Comparison of ENCODE assay signal across 19 cellular contexts in the genomic region with DNA sequence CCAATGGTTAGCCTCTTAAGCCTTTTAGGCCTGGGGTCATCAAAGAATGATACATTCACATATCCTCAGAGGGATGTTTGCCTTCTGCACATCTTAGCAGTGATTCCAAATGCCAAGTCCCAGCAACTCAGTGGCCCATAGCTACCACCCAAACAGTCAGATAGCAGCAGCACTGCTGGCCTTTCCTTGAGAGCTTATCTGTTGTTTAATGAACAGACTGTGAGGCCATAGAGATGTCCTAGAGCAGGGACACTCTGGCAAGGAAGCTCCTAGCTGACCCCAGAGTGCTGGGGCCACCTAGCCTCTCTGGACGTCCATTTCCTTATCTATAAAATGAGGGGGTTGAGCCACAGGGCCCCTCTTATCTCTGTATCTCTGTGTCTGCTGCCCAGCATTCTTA.
DNase-seq lines count a peak whose midpoint lies in the region; TF ChIP-seq lines count a peak whose summit lies in the region.
"Had no signal": no experiment of that assay in that cellular context is flagged by ENCODE, and none has a peak within 500 bp of the region (broad histone marks: within the 10 kb centered on the region; RNA-seq: fewer than 3 reads in every experiment).

No MANE protein-coding gene starts in this region.

- DNase-seq in Caco-2 = peak in 1 of 2 experiments; percentile 36
- DNase-seq in OCI-M1 (lab: John Stamatoyannopoulos, UW) = peak; percentile 18
- peak; percentile 3 to 51 for DNase-seq in erythroblast (lab: John Stamatoyannopoulos, UW)
- no peak for DNase-seq in tibial nerve (ENCODE audit: low spot score in 2 of 2)
- DNase-seq in DMS53 treated with DMSO at 0.1 percent for 48 hours (lab: John Stamatoyannopoulos, UW; ENCODE audit: unreplicated experiment) = no peak
- no peak for DNase-seq in activated naive CD4-positive, alpha-beta T cell treated with anti-CD3 and anti-CD28 coated beads, Interleukin-2, amount 10 ng/mL, durations not matched to agents 7 days and 5 days
- DNase-seq: 8988T; ACHN; C1 segment of cervical spinal cord; CD4-positive, alpha-beta memory T cell; COR-L47; DMS153; DMS79; EL; GF-D8; GOT3; HFFc6 had no signal

- H3K4me1 ChIP-seq in Caco-2 = peaks cover 17% of the 10 kb centered on the region
- H3K4me1 ChIP-seq in tibial nerve = no peaks in the 10 kb centered on the region
- H3K4me1 ChIP-seq: A549, HAP-1 had no signal

- H3K27ac Mint-ChIP-seq in Caco-2 (ENCODE audit: unreplicated experiment) = peak overlapping the region; percentile 77
- no peak overlapping the region for H3K27ac Mint-ChIP-seq in activated naive CD4-positive, alpha-beta T cell treated with anti-CD3 and anti-CD28 coated beads, Interleukin-2, amount 10 ng/mL, durations not matched to agents 7 days and 5 days
- H3K27ac Mint-ChIP-seq: CD4-positive, alpha-beta memory T cell; HFFc6 had no signal

- peaks cover 16% of the 10 kb centered on the region for H3K4me1 Mint-ChIP-seq in Caco-2 (ENCODE audit: low read depth, unreplicated experiment)
- no peaks in the 10 kb centered on the region for H3K4me1 Mint-ChIP-seq in activated naive CD4-positive, alpha-beta T cell treated with anti-CD3 and anti-CD28 coated beads, Interleukin-2, amount 10 ng/mL, durations not matched to agents 7 days and 5 days
- H3K4me1 Mint-ChIP-seq: CD4-positive, alpha-beta memory T cell had no signal

- peaks cover 16% of the 10 kb centered on the region for H3K9me3 Mint-ChIP-seq in Caco-2 (ENCODE audit: unreplicated experiment)
- H3K9me3 Mint-ChIP-seq in activated naive CD4-positive, alpha-beta T cell treated with anti-CD3 and anti-CD28 coated beads, Interleukin-2, amount 10 ng/mL, durations not matched to agents 7 days and 5 days = no peaks in the 10 kb centered on the region
- H3K9me3 Mint-ChIP-seq: HFFc6 had no signal

- 69 to 80% methylated on average over 1 of the region's 1 CpG for WGBS in tibial nerve, 2 donors

- no peak for TF ChIP-seq EP300 in tibial nerve (IDR thresholded peaks at IDR 0.05)

- BruUV-seq in Caco-2 (replicated peaks; lab: Mats Ljungman, UMichigan) = no TSS peak

- no peaks in the 10 kb centered on the region for H3K36me3 ChIP-seq in Caco-2 (ENCODE audit: control insufficient read depth, insufficient read depth, low read length)
- no peaks in the 10 kb centered on the region for H3K36me3 ChIP-seq in tibial nerve
- H3K36me3 ChIP-seq: HAP-1 had no signal

- no peak overlapping the region for H3K4me3 ChIP-seq in Caco-2 (ENCODE audit: low read depth, low read length)
- H3K4me3 ChIP-seq in tibial nerve = no peak overlapping the region
- H3K4me3 ChIP-seq: A549, HAP-1 had no signal

- H3K27me3 Mint-ChIP-seq in Caco-2 (ENCODE audit: insufficient read depth, unreplicated experiment) = no peaks in the 10 kb centered on the region
- H3K27me3 Mint-ChIP-seq in activated naive CD4-positive, alpha-beta T cell treated with anti-CD3 and anti-CD28 coated beads, Interleukin-2, amount 10 ng/mL, durations not matched to agents 7 days and 5 days = peaks cover 9% of the 10 kb centered on the region

- intact Hi-C loops in Caco-2 (cut with micrococcal nuclease; ENCODE audit: unreplicated experiment) = no loop called here

- CTCF ChIA-PET in Caco-2 (lab: Charles Lee) = no interaction called here
- CTCF ChIA-PET in activated naive CD4-positive, alpha-beta T cell treated with anti-CD3 and anti-CD28 coated beads, Interleukin-2, amount 10 ng/mL, durations not matched to agents 7 days and 5 days (lab: Charles Lee) = no interaction called here

- H3K27me3 ChIP-seq in Caco-2 (replicated peaks; ENCODE audit: control insufficient read depth, insufficient read depth, low read length) (no peaks in the 10 kb centered on the region), tibial nerve (no peaks in the 10 kb centered on the region)

- H3K9me3 ChIP-seq in Caco-2 (no peaks in the 10 kb centered on the region), tibial nerve (no peaks in the 10 kb centered on the region)
- H3K9me3 ChIP-seq: A549, HAP-1 had no signal

- POLR2A ChIA-PET in Caco-2 (lab: Charles Lee) = no interaction called here

- H3K27ac ChIP-seq in tibial nerve = no peak overlapping the region
- H3K27ac ChIP-seq: A549 had no signal

- peak overlapping the region; percentile 26 for H3K4me3 Mint-ChIP-seq in Caco-2 (ENCODE audit: unreplicated experiment)
- no peak overlapping the region for H3K4me3 Mint-ChIP-seq in activated naive CD4-positive, alpha-beta T cell treated with anti-CD3 and anti-CD28 coated beads, Interleukin-2, amount 10 ng/mL, durations not matched to agents 7 days and 5 days
- H3K4me3 Mint-ChIP-seq: CD4-positive, alpha-beta memory T cell; HFFc6 had no signal

- TF ChIP-seq POLR2A in erythroblast (IDR thresholded peaks at IDR 0.05; ENCODE audit: low read length) (no peak), tibial nerve (IDR thresholded peaks at IDR 0.05) (no peak)

- H3K36me3 Mint-ChIP-seq in Caco-2 (ENCODE audit: insufficient read depth, unreplicated experiment) = peaks cover 5% of the 10 kb centered on the region
- H3K36me3 Mint-ChIP-seq in activated naive CD4-positive, alpha-beta T cell treated with anti-CD3 and anti-CD28 coated beads, Interleukin-2, amount 10 ng/mL, durations not matched to agents 7 days and 5 days = no peaks in the 10 kb centered on the region
- H3K36me3 Mint-ChIP-seq: CD4-positive, alpha-beta memory T cell had no signal

- TF ChIP-seq CTCF in Caco-2 (IDR thresholded peaks at IDR 0.05; ENCODE audit: insufficient read depth in 1 of 2, low read depth in 1 of 2, low read length in 1 of 2, severe bottlenecking in 1 of 2, unreplicated experiment in 1 of 2) (no peak), tibial nerve (IDR thresholded peaks at IDR 0.05) (no peak)

Comparison
In these comparisons a context has a peak if more than half of its experiments do, and no peak if none do; other contexts are left out.
1. DNase-seq: peak in OCI-M1 (single experiment) and erythroblast (2 of 2); none in tibial nerve (0 of 2), DMS53 treated with DMSO at 0.1 percent for 48 hours (single experiment) and activated naive CD4-positive, alpha-beta T cell treated with anti-CD3 and anti-CD28 coated beads, Interleukin-2, amount 10 ng/mL, durations not matched to agents 7 days and 5 days (single experiment).